In the genomic region with DNA sequence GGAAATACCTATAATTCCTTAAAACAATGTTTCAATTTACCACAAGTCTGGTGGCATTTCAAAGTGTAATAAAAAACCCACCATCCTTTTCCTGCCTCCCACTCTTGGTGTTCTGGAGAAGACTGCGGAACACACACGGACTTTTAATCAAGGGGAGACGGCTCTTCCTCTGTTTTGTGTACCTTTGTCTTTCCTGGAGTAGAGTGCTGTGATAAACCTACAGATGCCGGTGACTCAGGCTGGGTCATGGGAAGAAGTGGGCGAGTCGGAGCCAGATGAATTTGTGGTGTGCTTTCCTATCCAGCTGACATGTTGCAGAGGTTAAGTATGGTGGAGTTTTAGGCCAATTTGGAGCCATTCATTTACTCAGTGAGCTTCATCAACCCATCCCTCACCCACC, we compare ENCODE assay signal across 1 cellular context.
A peak's percentile ranks its signal among the peaks of the same experiment; 100 is the strongest.
TF ChIP-seq lines count a peak whose summit lies in the region.

No MANE protein-coding gene starts in this region.

TF ChIP-seq in endothelial cell of umbilical vein, 7 proteins besides CTCF, POLR2A, EP300 and RAD21:
- TF ChIP-seq MYC (IDR thresholded peaks at IDR 0.05; ENCODE audit: low read depth, low read length) (no peak), FOS (IDR thresholded peaks at IDR 0.05; ENCODE audit: borderline replicate concordance, insufficient read depth, low read length) (peak; percentile 40), GATA2 (IDR thresholded peaks at IDR 0.05; ENCODE audit: insufficient read depth, insufficient read length, low read depth, low read length) (no peak)
